1 cellular context compared by ENCODE assay signal in the genomic region with DNA sequence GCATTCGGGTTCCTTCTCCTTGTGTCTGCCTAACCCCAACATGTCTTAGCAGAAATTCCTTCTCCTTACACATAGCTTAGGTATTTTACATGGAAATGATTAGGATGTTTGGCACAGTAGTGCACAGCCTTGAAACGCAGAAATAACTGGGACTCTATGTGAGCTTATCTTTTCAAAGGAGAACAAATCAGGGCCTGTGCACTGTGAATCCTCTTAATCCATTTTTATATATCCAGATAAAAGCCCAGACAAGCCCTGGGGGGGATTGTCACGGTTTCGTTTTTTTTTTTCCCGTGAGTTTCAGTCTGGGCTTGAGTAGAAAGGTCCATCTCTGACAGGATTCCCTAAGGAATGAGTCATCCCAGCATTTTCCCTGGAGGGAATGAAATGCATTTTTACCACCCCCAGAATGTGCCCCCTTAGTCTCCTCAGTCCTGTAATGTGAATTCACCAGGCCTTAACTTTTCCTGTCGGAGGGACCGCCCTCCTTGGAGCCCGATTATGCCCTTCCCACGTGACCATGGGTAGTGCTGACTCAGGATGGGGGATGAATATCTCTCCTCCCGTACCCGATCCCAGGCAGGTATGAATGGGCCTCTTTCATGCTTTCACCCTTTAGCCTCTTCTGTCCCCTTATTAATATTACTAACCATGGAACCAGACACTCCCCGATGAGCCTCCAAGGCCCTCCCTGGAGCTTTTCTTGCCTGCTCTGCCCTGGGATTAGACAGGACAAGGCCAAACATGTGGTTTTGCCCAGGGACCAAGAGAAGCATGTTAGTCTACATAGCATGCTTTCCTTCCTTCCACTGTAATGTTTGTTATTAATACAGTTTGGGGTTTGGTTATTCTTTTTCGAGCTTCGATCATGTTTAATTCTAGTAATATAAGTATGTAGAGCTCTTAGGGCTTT.
TF ChIP-seq lines count a peak whose summit lies in the region.

No MANE protein-coding gene starts in this region.

TF ChIP-seq in SK-N-SH, 30 proteins besides CTCF, POLR2A, EP300 and RAD21 (continued from another document):
- TF ChIP-seq POLR2AphosphoS5 (IDR thresholded peaks at IDR 0.05; ENCODE audit: low read depth, low read length): peak; percentile 39
- TF ChIP-seq MEF2A (IDR thresholded peaks at IDR 0.05; ENCODE audit: borderline replicate concordance, low read depth): 0 out of 2 replicates have a peak, but pooled peaks have one; percentile 20
- peak; percentile 62; the same call in 1 of the 2 replicates for TF ChIP-seq NFIC (IDR thresholded peaks at IDR 0.05; ENCODE audit: borderline replicate concordance)
- TF ChIP-seq USF1 (IDR thresholded peaks at IDR 0.05; ENCODE audit: borderline replicate concordance, low read depth): peak; percentile 90
- peak; percentile 71 for TF ChIP-seq GATA2 (CRISPR knock-in tag; IDR thresholded peaks at IDR 0.05)
- no peak for TF ChIP-seq EZH2phosphoT487 (IDR thresholded peaks at IDR 0.05; ENCODE audit: borderline replicate concordance, low read depth)
- TF ChIP-seq FOSL2 (IDR thresholded peaks at IDR 0.05; ENCODE audit: borderline replicate concordance, low read depth): peak; percentile 34
- TF ChIP-seq, protein P1, sequence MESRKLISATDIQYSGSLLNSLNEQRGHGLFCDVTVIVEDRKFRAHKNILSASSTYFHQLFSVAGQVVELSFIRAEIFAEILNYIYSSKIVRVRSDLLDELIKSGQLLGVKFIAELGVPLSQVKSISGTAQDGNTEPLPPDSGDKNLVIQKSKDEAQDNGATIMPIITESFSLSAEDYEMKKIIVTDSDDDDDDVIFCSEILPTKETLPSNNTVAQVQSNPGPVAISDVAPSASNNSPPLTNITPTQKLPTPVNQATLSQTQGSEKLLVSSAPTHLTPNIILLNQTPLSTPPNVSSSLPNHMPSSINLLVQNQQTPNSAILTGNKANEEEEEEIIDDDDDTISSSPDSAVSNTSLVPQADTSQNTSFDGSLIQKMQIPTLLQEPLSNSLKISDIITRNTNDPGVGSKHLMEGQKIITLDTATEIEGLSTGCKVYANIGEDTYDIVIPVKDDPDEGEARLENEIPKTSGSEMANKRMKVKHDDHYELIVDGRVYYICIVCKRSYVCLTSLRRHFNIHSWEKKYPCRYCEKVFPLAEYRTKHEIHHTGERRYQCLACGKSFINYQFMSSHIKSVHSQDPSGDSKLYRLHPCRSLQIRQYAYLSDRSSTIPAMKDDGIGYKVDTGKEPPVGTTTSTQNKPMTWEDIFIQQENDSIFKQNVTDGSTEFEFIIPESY (IDR thresholded peaks at IDR 0.05; ENCODE audit: borderline replicate concordance, low read depth): peak; percentile 19; the same call in 1 of the 2 replicates
- TF ChIP-seq RCOR1 (IDR thresholded peaks at IDR 0.05; ENCODE audit: low read length): peak; percentile 71
- 0 out of 2 replicates have a peak, but pooled peaks have one; percentile 14 for TF ChIP-seq FOXM1 (IDR thresholded peaks at IDR 0.05; ENCODE audit: low read depth)
- no peak for TF ChIP-seq FOXJ3 (CRISPR knock-in tag; IDR thresholded peaks at IDR 0.05)
- no peak for TF ChIP-seq SMC3 (IDR thresholded peaks at IDR 0.05; ENCODE audit: low read depth, low read length)
- TF ChIP-seq PBX3 (IDR thresholded peaks at IDR 0.05): peak; percentile 37; the same call in 1 of the 2 replicates
- no peak for TF ChIP-seq RFX5 (IDR thresholded peaks at IDR 0.05; ENCODE audit: low read length)
- no peak for TF ChIP-seq GABPA (IDR thresholded peaks at IDR 0.05; ENCODE audit: low read depth)
- no peak for TF ChIP-seq NRF1 (IDR thresholded peaks at IDR 0.05; ENCODE audit: low read depth, low read length)
- TF ChIP-seq TCF12 (IDR thresholded peaks at IDR 0.05): peak; percentile 86
- no peak for TF ChIP-seq YY1 (IDR thresholded peaks at IDR 0.05; ENCODE audit: low read depth)
- peak; percentile 70 for TF ChIP-seq JUND (IDR thresholded peaks at IDR 0.05)
- 0 out of 2 replicates have a peak, but pooled peaks have one; percentile 25 for TF ChIP-seq RXRA (IDR thresholded peaks at IDR 0.05; ENCODE audit: borderline replicate concordance, low read depth)
- TF ChIP-seq TAF1 (IDR thresholded peaks at IDR 0.05; ENCODE audit: borderline replicate concordance, low read depth, low read length): peak; percentile 68; the same call in 1 of the 2 replicates
